In the genomic region with DNA sequence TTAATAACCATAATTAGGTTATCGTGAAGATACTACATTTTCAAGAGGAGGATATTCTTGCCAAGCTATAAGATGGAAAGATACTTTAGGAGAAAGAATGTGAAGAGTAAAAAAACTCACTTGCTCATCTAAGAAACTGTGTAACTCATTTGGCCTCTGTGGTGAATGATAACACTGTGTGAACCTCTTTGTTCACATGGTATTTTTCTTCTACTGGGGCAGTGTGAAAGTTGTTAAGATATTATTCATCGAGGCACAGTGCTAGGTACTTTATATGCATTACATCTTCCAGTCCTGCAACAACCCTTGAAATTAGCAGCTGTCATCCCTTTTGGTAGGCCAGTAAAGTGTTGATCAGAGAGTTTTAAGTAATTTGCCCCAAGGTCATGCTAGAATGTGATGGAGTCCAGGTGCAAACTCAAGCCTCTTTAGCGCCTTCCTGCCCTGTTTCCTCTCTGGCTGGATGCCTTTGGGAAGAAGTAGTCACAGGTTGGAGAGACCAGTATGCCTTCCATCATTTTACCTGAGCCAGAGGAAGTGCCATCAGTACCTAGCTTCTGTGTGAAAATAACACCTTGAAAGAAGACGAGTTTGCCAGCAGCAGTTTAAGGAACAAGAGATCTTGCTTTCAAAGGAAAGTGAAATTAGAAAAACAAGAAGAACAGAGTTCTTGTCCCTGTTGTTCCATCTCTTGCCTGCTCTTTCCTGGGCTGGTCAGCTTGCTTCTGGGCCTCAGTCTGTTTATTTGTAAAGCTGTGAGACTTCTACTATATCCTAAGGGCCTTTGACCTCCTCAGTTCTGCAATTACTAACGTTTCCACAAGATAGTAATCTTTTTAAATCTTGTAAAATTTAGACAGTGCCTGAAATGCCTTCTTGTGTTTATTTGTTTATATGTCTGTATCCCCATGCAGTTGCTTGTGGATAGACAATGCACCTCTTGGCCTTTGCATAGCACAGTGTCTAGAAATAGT, we compare ENCODE assay signal across 1 cellular context.
TF ChIP-seq lines count a peak whose summit lies in the region.

No MANE protein-coding gene starts in this region.

TF ChIP-seq in GM12878, 131 proteins besides CTCF, POLR2A, EP300 and RAD21:
- TF ChIP-seq, protein P1, sequence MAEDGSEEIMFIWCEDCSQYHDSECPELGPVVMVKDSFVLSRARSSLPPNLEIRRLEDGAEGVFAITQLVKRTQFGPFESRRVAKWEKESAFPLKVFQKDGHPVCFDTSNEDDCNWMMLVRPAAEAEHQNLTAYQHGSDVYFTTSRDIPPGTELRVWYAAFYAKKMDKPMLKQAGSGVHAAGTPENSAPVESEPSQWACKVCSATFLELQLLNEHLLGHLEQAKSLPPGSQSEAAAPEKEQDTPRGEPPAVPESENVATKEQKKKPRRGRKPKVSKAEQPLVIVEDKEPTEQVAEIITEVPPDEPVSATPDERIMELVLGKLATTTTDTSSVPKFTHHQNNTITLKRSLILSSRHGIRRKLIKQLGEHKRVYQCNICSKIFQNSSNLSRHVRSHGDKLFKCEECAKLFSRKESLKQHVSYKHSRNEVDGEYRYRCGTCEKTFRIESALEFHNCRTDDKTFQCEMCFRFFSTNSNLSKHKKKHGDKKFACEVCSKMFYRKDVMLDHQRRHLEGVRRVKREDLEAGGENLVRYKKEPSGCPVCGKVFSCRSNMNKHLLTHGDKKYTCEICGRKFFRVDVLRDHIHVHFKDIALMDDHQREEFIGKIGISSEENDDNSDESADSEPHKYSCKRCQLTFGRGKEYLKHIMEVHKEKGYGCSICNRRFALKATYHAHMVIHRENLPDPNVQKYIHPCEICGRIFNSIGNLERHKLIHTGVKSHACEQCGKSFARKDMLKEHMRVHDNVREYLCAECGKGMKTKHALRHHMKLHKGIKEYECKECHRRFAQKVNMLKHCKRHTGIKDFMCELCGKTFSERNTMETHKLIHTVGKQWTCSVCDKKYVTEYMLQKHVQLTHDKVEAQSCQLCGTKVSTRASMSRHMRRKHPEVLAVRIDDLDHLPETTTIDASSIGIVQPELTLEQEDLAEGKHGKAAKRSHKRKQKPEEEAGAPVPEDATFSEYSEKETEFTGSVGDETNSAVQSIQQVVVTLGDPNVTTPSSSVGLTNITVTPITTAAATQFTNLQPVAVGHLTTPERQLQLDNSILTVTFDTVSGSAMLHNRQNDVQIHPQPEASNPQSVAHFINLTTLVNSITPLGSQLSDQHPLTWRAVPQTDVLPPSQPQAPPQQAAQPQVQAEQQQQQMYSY (CRISPR knock-in tag; IDR thresholded peaks at IDR 0.05), result no peak
- TF ChIP-seq BACH1 (IDR thresholded peaks at IDR 0.05; ENCODE audit: borderline replicate concordance), result no peak
- TF ChIP-seq MTA3 (IDR thresholded peaks at IDR 0.05; ENCODE audit: borderline replicate concordance, low read length), result no peak
- 0 out of 2 replicates have a peak, but pooled peaks have one; percentile 33 for TF ChIP-seq ZBED1 (IDR thresholded peaks at IDR 0.05; ENCODE audit: borderline replicate concordance)
- TF ChIP-seq CHD1 (IDR thresholded peaks at IDR 0.05; ENCODE audit: low read depth, low read length), result no peak
- no peak for TF ChIP-seq MYC (IDR thresholded peaks at IDR 0.05; ENCODE audit: insufficient read depth, insufficient read length, insufficient replicate concordance, low read length, severe bottlenecking)
- 0 out of 2 replicates have a peak, but pooled peaks have one; percentile 34 for TF ChIP-seq NR2F1 (conservative IDR thresholded peaks at IDR 0.05)
- no peak for TF ChIP-seq RUNX3 (IDR thresholded peaks at IDR 0.05; ENCODE audit: low read length)
- TF ChIP-seq EED (IDR thresholded peaks at IDR 0.05; ENCODE audit: low read depth), result 0 out of 2 replicates have a peak, but pooled peaks have one; percentile 41
- TF ChIP-seq CBX3 (IDR thresholded peaks at IDR 0.05; ENCODE audit: borderline replicate concordance, low read depth), result no peak
- TF ChIP-seq, protein P2, sequence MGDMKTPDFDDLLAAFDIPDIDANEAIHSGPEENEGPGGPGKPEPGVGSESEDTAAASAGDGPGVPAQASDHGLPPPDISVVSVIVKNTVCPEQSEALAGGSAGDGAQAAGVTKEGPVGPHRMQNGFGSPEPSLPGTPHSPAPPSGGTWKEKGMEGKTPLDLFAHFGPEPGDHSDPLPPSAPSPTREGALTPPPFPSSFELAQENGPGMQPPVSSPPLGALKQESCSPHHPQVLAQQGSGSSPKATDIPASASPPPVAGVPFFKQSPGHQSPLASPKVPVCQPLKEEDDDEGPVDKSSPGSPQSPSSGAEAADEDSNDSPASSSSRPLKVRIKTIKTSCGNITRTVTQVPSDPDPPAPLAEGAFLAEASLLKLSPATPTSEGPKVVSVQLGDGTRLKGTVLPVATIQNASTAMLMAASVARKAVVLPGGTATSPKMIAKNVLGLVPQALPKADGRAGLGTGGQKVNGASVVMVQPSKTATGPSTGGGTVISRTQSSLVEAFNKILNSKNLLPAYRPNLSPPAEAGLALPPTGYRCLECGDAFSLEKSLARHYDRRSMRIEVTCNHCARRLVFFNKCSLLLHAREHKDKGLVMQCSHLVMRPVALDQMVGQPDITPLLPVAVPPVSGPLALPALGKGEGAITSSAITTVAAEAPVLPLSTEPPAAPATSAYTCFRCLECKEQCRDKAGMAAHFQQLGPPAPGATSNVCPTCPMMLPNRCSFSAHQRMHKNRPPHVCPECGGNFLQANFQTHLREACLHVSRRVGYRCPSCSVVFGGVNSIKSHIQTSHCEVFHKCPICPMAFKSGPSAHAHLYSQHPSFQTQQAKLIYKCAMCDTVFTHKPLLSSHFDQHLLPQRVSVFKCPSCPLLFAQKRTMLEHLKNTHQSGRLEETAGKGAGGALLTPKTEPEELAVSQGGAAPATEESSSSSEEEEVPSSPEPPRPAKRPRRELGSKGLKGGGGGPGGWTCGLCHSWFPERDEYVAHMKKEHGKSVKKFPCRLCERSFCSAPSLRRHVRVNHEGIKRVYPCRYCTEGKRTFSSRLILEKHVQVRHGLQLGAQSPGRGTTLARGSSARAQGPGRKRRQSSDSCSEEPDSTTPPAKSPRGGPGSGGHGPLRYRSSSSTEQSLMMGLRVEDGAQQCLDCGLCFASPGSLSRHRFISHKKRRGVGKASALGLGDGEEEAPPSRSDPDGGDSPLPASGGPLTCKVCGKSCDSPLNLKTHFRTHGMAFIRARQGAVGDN (IDR thresholded peaks at IDR 0.05), result no peak
- TF ChIP-seq CEBPB (IDR thresholded peaks at IDR 0.05; ENCODE audit: borderline replicate concordance in 1 of 2, low read depth in 2 of 2, low read length in 2 of 2), result no peak
